In the genomic region with DNA sequence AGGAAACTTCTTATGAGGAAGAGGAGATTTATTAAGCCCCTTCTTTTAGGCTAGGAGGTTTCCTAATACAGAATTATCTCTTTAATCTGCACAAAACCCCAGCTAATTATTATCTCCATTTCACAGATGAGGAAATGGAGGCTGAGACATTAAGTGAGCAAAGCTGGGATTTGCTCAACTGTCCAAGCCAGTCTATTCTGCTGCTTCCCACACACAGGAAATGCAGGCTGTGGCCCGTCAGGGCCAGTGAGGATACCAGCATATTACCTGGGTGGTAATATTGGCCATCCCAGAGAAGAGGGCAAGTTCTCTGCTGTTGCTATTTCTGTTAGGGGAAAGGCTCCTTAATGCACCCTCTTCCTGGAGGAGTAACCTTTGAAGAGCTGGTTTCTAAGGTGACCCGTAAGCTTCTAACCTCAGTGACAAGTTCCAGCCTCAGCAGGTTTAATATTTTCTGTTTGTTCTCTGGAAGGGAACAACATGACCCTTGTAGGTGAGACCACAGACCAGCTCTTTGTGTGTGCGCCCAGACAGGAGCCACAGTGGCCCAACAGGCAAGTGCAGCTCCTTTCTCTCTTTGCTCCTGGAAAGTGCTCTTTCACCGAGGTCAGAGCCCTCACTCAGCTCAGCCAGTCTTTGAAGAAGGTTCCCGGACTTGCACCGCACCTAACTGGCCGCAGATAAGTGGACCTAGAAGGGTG, we compare ENCODE assay signal across 8 cellular contexts. TPM values are rescaled to one million over a fixed set of nuclear protein-coding genes. Genes with fewer than 3 reads are reported as not detected.
DNase-seq lines count a peak whose midpoint lies in the region; ATAC-seq and TF ChIP-seq lines count a peak whose summit lies in the region.

No MANE protein-coding gene starts in this region.

- no peaks in the 10 kb centered on the region for H3K36me3 Mint-ChIP-seq in activated T-cell treated with anti-CD3 and anti-CD28 coated beads, Interleukin-2, amount 50 U/mL, for 4 hours (ENCODE audit: insufficient read depth)

- peaks cover 23% of the 10 kb centered on the region for H3K4me1 Mint-ChIP-seq in activated T-cell treated with anti-CD3 and anti-CD28 coated beads, Interleukin-2, amount 50 U/mL, for 4 hours (ENCODE audit: low read depth)

- TF ChIP-seq CTCF in colonic mucosa (IDR thresholded peaks at IDR 0.05) (no peak), stomach (IDR thresholded peaks at IDR 0.05) (no peak)

- no peaks in the 10 kb centered on the region for H3K4me1 ChIP-seq in colonic mucosa
- H3K4me1 ChIP-seq in stomach = peaks cover 24 to 34% (median 29%) of the 10 kb centered on the region in 4 donors

- H3K27ac ChIP-seq in colonic mucosa (peak overlapping the region; percentile 2), stomach (peak overlapping the region; percentile 49 to 68 (median 65))

- no peaks in the 10 kb centered on the region for H3K27me3 Mint-ChIP-seq in activated T-cell treated with anti-CD3 and anti-CD28 coated beads, Interleukin-2, amount 50 U/mL, for 4 hours (ENCODE audit: low read depth)

- no peaks in the 10 kb centered on the region for H3K9me3 Mint-ChIP-seq in activated T-cell treated with anti-CD3 and anti-CD28 coated beads, Interleukin-2, amount 50 U/mL, for 4 hours

- H3K27me3 ChIP-seq in colonic mucosa (no peaks in the 10 kb centered on the region), stomach (no peaks in the 10 kb centered on the region)

- no peak for TF ChIP-seq POLR2A in stomach (IDR thresholded peaks at IDR 0.05)

- no peak for ATAC-seq in activated T-cell treated with anti-CD3 and anti-CD28 coated beads, Interleukin-2, amount 50 U/mL, for 4 hours
- ATAC-seq in HG03045 (IDR thresholded peaks at IDR 0.05; ENCODE audit: unreplicated experiment) = peak; percentile 43

- intact Hi-C loops in colonic mucosa (cut with DNase I) (no loop called here), stomach (cut with DNase I; ENCODE audit: low total_unique reads) (no loop called here)

- H3K36me3 ChIP-seq in colonic mucosa (no peaks in the 10 kb centered on the region), stomach (no peaks in the 10 kb centered on the region)

- no peaks in the 10 kb centered on the region for H3K9me3 ChIP-seq in colonic mucosa
- H3K9me3 ChIP-seq in stomach = no peaks in the 10 kb centered on the region

- no peak for DNase-seq in activated T-cell treated with anti-CD3 and anti-CD28 coated beads, Interleukin-2, amount 50 U/mL, for 4 hours
- DNase-seq in activated T-cell treated with anti-CD3 and anti-CD28 coated beads for 4 hours (no peak), colonic mucosa (no peak), stomach (no peak), NCI-H345 treated with DMSO at 0.1 percent for 48 hours (lab: John Stamatoyannopoulos, UW; ENCODE audit: unreplicated experiment) (no peak), SHP77 (lab: John Stamatoyannopoulos, UW) (no peak), RKO (ENCODE audit: low spot score) (no peak)

- 18 to 39% (median 25%) methylated on average over 7 of the region's 7 CpGs for whole genome bisulfite sequencing in stomach, 5 donors

- H3K4me3 ChIP-seq in colonic mucosa (no peak overlapping the region), stomach (peak overlapping the region in 3 of 4 donors; percentile 13 to 36 (median 30))

- no peak overlapping the region for H3K9ac ChIP-seq in colonic mucosa (ENCODE audit: low read depth in 2 of 2, low read length in 2 of 2)

- no peak for TF ChIP-seq EP300 in stomach (IDR thresholded peaks at IDR 0.05)

- H3K4me3 Mint-ChIP-seq in activated T-cell treated with anti-CD3 and anti-CD28 coated beads, Interleukin-2, amount 50 U/mL, for 4 hours = peak overlapping the region; percentile 24

RNA-seq across cellular contexts. Expression of a gene that starts 35.6 kb away (rescaled TPM):
- total RNA-seq in activated T-cell treated with anti-CD3 and anti-CD28 coated beads, Interleukin-2, amount 50 U/mL, for 4 hours = under 1 TPM; 0.18 to 0.27 (median 0.18) TPM
- total RNA-seq in colonic mucosa (10 to 100 TPM in 1 of 2 donors, 1 to 10 TPM in 1; 6.8 to 11.6 TPM), stomach (10 to 100 TPM; 12.1 to 38.2 (median 19.4) TPM)
- 10 to 100 TPM in 2 of 3 donors, 1 to 10 TPM in 1; 4.9 to 12.2 (median 11.5) TPM for polyA plus RNA-seq in stomach

Comparison
In these comparisons a context has a peak if more than half of its experiments do, and no peak if none do; other contexts are left out.
1. RNA of a gene that starts 35.6 kb away (total RNA-seq): 12.1 to 38.2 TPM in stomach and 6.8 to 11.6 TPM in colonic mucosa; 0.18 to 0.27 TPM in activated T-cell treated with anti-CD3 and anti-CD28 coated beads, Interleukin-2, amount 50 U/mL, for 4 hours; every median in the first group is over 4 times any median in the second.